Comparison of ENCODE assay signal across 1 cellular context in the genomic region with DNA sequence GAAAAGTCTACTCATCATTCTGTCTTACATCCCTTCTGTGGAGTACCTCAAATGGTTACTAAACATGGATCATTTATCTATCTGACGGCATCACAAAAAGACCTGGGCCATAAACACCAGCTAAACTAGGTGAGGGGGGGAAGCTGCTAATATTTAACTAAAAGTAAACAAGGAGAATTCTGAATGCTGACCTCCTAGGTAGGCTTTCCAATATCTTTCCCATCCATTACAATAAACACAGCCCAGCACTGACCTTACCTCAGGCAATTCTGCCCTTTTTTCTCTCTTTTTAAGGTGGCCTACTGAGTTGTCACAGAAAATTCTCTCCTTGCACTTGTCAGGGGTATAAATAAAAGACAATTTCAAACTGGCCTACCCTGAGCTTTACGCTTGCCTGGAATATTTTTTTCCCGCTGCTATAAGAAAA.
A peak's percentile ranks its signal among the peaks of the same experiment; 100 is the strongest.
TF ChIP-seq lines count a peak whose summit lies in the region.

No MANE protein-coding gene starts in this region.

TF ChIP-seq in HepG2, 621 proteins besides CTCF, POLR2A, EP300 and RAD21 (continues in another document):
- TF ChIP-seq, protein P1, sequence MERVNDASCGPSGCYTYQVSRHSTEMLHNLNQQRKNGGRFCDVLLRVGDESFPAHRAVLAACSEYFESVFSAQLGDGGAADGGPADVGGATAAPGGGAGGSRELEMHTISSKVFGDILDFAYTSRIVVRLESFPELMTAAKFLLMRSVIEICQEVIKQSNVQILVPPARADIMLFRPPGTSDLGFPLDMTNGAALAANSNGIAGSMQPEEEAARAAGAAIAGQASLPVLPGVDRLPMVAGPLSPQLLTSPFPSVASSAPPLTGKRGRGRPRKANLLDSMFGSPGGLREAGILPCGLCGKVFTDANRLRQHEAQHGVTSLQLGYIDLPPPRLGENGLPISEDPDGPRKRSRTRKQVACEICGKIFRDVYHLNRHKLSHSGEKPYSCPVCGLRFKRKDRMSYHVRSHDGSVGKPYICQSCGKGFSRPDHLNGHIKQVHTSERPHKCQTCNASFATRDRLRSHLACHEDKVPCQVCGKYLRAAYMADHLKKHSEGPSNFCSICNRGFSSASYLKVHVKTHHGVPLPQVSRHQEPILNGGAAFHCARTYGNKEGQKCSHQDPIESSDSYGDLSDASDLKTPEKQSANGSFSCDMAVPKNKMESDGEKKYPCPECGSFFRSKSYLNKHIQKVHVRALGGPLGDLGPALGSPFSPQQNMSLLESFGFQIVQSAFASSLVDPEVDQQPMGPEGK (CRISPR knock-in tag; IDR thresholded peaks at IDR 0.05): peak; percentile 59
- TF ChIP-seq ZNF780A (CRISPR knock-in tag; IDR thresholded peaks at IDR 0.05): no peak
- TF ChIP-seq, protein P2, sequence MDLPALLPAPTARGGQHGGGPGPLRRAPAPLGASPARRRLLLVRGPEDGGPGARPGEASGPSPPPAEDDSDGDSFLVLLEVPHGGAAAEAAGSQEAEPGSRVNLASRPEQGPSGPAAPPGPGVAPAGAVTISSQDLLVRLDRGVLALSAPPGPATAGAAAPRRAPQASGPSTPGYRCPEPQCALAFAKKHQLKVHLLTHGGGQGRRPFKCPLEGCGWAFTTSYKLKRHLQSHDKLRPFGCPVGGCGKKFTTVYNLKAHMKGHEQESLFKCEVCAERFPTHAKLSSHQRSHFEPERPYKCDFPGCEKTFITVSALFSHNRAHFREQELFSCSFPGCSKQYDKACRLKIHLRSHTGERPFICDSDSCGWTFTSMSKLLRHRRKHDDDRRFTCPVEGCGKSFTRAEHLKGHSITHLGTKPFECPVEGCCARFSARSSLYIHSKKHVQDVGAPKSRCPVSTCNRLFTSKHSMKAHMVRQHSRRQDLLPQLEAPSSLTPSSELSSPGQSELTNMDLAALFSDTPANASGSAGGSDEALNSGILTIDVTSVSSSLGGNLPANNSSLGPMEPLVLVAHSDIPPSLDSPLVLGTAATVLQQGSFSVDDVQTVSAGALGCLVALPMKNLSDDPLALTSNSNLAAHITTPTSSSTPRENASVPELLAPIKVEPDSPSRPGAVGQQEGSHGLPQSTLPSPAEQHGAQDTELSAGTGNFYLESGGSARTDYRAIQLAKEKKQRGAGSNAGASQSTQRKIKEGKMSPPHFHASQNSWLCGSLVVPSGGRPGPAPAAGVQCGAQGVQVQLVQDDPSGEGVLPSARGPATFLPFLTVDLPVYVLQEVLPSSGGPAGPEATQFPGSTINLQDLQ (CRISPR knock-in tag; IDR thresholded peaks at IDR 0.05): no peak
- TF ChIP-seq ZNF24 (IDR thresholded peaks at IDR 0.05): no peak
- no peak for TF ChIP-seq ZNF282 (IDR thresholded peaks at IDR 0.05; ENCODE audit: partially characterized antibody)
- TF ChIP-seq, protein P3, sequence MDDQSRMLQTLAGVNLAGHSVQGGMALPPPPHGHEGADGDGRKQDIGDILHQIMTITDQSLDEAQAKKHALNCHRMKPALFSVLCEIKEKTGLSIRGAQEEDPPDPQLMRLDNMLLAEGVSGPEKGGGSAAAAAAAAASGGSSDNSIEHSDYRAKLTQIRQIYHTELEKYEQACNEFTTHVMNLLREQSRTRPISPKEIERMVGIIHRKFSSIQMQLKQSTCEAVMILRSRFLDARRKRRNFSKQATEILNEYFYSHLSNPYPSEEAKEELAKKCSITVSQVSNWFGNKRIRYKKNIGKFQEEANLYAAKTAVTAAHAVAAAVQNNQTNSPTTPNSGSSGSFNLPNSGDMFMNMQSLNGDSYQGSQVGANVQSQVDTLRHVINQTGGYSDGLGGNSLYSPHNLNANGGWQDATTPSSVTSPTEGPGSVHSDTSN (CRISPR knock-in tag; IDR thresholded peaks at IDR 0.05; ENCODE audit: borderline replicate concordance): no peak
- TF ChIP-seq, protein P4, sequence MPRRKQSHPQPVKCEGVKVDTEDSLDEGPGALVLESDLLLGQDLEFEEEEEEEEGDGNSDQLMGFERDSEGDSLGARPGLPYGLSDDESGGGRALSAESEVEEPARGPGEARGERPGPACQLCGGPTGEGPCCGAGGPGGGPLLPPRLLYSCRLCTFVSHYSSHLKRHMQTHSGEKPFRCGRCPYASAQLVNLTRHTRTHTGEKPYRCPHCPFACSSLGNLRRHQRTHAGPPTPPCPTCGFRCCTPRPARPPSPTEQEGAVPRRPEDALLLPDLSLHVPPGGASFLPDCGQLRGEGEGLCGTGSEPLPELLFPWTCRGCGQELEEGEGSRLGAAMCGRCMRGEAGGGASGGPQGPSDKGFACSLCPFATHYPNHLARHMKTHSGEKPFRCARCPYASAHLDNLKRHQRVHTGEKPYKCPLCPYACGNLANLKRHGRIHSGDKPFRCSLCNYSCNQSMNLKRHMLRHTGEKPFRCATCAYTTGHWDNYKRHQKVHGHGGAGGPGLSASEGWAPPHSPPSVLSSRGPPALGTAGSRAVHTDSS (CRISPR knock-in tag; conservative IDR thresholded peaks at IDR 0.05): no peak
- no peak for TF ChIP-seq XRCC5 (optimal IDR thresholded peaks at IDR 0.05; ENCODE audit: low read length)
- no peak for TF ChIP-seq ZNF354B (CRISPR knock-in tag; IDR thresholded peaks at IDR 0.05)
- TF ChIP-seq CEBPG (CRISPR knock-in tag; IDR thresholded peaks at IDR 0.05): peak; percentile 41; the same call in 1 of the 2 replicates
- TF ChIP-seq SYNCRIP (IDR thresholded peaks at IDR 0.05; ENCODE audit: insufficient read depth, low read depth, low read length): no peak
- no peak for TF ChIP-seq SNAPC2 (CRISPR knock-in tag; IDR thresholded peaks at IDR 0.05)
- TF ChIP-seq, protein P5, sequence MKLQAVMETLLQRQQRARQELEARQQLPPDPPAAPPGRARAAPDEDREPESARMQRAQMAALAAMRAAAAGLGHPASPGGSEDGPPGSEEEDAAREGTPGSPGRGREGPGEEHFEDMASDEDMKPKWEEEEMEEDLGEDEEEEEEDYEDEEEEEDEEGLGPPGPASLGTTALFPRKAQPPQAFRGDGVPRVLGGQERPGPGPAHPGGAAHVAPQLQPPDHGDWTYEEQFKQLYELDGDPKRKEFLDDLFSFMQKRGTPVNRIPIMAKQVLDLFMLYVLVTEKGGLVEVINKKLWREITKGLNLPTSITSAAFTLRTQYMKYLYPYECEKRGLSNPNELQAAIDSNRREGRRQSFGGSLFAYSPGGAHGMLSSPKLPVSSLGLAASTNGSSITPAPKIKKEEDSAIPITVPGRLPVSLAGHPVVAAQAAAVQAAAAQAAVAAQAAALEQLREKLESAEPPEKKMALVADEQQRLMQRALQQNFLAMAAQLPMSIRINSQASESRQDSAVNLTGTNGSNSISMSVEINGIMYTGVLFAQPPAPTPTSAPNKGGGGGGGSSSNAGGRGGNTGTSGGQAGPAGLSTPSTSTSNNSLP (IDR thresholded peaks at IDR 0.05; ENCODE audit: low read depth, low read length): peak; percentile 88
- no peak for TF ChIP-seq NCOA5 (CRISPR knock-in tag; IDR thresholded peaks at IDR 0.05)
- no peak for TF ChIP-seq ZNF629 (CRISPR knock-in tag; conservative IDR thresholded peaks at IDR 0.05)
- TF ChIP-seq HNF4A (CRISPR knock-in tag; IDR thresholded peaks at IDR 0.05): no peak
- TF ChIP-seq ZNF564 (CRISPR knock-in tag; IDR thresholded peaks at IDR 0.05): no peak
- TF ChIP-seq HNRNPL (IDR thresholded peaks at IDR 0.05; ENCODE audit: low read depth, low read length): no peak
- TF ChIP-seq, protein P6, sequence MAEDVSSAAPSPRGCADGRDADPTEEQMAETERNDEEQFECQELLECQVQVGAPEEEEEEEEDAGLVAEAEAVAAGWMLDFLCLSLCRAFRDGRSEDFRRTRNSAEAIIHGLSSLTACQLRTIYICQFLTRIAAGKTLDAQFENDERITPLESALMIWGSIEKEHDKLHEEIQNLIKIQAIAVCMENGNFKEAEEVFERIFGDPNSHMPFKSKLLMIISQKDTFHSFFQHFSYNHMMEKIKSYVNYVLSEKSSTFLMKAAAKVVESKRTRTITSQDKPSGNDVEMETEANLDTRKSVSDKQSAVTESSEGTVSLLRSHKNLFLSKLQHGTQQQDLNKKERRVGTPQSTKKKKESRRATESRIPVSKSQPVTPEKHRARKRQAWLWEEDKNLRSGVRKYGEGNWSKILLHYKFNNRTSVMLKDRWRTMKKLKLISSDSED (CRISPR knock-in tag; IDR thresholded peaks at IDR 0.05): no peak
- TF ChIP-seq FOXK2 (IDR thresholded peaks at IDR 0.05): peak; percentile 90
- TF ChIP-seq, protein P7, sequence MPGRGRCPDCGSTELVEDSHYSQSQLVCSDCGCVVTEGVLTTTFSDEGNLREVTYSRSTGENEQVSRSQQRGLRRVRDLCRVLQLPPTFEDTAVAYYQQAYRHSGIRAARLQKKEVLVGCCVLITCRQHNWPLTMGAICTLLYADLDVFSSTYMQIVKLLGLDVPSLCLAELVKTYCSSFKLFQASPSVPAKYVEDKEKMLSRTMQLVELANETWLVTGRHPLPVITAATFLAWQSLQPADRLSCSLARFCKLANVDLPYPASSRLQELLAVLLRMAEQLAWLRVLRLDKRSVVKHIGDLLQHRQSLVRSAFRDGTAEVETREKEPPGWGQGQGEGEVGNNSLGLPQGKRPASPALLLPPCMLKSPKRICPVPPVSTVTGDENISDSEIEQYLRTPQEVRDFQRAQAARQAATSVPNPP (CRISPR knock-in tag; IDR thresholded peaks at IDR 0.05): 0 out of 2 replicates have a peak, but pooled peaks have one; percentile 29
- TF ChIP-seq KLF16 (CRISPR knock-in tag; IDR thresholded peaks at IDR 0.05): peak in 1 of 2 experiments; percentile 20; a peak in 1 of 4 replicates
- TF ChIP-seq, protein P8, sequence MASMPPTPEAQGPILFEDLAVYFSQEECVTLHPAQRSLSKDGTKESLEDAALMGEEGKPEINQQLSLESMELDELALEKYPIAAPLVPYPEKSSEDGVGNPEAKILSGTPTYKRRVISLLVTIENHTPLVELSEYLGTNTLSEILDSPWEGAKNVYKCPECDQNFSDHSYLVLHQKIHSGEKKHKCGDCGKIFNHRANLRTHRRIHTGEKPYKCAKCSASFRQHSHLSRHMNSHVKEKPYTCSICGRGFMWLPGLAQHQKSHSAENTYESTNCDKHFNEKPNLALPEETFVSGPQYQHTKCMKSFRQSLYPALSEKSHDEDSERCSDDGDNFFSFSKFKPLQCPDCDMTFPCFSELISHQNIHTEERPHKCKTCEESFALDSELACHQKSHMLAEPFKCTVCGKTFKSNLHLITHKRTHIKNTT (CRISPR knock-in tag; IDR thresholded peaks at IDR 0.05): no peak
- TF ChIP-seq ZNF713 (CRISPR knock-in tag; IDR thresholded peaks at IDR 0.05): no peak
- TF ChIP-seq, protein P9, sequence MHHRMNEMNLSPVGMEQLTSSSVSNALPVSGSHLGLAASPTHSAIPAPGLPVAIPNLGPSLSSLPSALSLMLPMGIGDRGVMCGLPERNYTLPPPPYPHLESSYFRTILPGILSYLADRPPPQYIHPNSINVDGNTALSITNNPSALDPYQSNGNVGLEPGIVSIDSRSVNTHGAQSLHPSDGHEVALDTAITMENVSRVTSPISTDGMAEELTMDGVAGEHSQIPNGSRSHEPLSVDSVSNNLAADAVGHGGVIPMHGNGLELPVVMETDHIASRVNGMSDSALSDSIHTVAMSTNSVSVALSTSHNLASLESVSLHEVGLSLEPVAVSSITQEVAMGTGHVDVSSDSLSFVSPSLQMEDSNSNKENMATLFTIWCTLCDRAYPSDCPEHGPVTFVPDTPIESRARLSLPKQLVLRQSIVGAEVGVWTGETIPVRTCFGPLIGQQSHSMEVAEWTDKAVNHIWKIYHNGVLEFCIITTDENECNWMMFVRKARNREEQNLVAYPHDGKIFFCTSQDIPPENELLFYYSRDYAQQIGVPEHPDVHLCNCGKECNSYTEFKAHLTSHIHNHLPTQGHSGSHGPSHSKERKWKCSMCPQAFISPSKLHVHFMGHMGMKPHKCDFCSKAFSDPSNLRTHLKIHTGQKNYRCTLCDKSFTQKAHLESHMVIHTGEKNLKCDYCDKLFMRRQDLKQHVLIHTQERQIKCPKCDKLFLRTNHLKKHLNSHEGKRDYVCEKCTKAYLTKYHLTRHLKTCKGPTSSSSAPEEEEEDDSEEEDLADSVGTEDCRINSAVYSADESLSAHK (CRISPR knock-in tag; IDR thresholded peaks at IDR 0.05; ENCODE audit: borderline replicate concordance): no peak
- TF ChIP-seq SP2 (CRISPR knock-in tag; IDR thresholded peaks at IDR 0.05): no peak
- TF ChIP-seq ZEB1 (IDR thresholded peaks at IDR 0.05; ENCODE audit: insufficient replicate concordance, low read depth): peak; percentile 29
- no peak for TF ChIP-seq ZNF20 (CRISPR knock-in tag; IDR thresholded peaks at IDR 0.05)
- 0 out of 2 replicates have a peak, but pooled peaks have one; percentile 48 for TF ChIP-seq RBFOX2 (IDR thresholded peaks at IDR 0.05; ENCODE audit: low read depth, low read length)
- peak; percentile 63; the same call in 1 of the 2 replicates for TF ChIP-seq FOXO1 (CRISPR knock-in tag; IDR thresholded peaks at IDR 0.05)
- no peak for TF ChIP-seq GFI1 (CRISPR knock-in tag; IDR thresholded peaks at IDR 0.05; ENCODE audit: borderline replicate concordance)
- TF ChIP-seq, protein P10, sequence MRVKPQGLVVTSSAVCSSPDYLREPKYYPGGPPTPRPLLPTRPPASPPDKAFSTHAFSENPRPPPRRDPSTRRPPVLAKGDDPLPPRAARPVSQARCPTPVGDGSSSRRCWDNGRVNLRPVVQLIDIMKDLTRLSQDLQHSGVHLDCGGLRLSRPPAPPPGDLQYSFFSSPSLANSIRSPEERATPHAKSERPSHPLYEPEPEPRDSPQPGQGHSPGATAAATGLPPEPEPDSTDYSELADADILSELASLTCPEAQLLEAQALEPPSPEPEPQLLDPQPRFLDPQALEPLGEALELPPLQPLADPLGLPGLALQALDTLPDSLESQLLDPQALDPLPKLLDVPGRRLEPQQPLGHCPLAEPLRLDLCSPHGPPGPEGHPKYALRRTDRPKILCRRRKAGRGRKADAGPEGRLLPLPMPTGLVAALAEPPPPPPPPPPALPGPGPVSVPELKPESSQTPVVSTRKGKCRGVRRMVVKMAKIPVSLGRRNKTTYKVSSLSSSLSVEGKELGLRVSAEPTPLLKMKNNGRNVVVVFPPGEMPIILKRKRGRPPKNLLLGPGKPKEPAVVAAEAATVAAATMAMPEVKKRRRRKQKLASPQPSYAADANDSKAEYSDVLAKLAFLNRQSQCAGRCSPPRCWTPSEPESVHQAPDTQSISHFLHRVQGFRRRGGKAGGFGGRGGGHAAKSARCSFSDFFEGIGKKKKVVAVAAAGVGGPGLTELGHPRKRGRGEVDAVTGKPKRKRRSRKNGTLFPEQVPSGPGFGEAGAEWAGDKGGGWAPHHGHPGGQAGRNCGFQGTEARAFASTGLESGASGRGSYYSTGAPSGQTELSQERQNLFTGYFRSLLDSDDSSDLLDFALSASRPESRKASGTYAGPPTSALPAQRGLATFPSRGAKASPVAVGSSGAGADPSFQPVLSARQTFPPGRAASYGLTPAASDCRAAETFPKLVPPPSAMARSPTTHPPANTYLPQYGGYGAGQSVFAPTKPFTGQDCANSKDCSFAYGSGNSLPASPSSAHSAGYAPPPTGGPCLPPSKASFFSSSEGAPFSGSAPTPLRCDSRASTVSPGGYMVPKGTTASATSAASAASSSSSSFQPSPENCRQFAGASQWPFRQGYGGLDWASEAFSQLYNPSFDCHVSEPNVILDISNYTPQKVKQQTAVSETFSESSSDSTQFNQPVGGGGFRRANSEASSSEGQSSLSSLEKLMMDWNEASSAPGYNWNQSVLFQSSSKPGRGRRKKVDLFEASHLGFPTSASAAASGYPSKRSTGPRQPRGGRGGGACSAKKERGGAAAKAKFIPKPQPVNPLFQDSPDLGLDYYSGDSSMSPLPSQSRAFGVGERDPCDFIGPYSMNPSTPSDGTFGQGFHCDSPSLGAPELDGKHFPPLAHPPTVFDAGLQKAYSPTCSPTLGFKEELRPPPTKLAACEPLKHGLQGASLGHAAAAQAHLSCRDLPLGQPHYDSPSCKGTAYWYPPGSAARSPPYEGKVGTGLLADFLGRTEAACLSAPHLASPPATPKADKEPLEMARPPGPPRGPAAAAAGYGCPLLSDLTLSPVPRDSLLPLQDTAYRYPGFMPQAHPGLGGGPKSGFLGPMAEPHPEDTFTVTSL (CRISPR knock-in tag; IDR thresholded peaks at IDR 0.05; ENCODE audit: borderline replicate concordance): 0 out of 2 replicates have a peak, but pooled peaks have one; percentile 7
- no peak for TF ChIP-seq KAT7 (CRISPR knock-in tag; IDR thresholded peaks at IDR 0.05; ENCODE audit: borderline replicate concordance)
